5 cellular contexts compared by ENCODE assay signal in the genomic region with DNA sequence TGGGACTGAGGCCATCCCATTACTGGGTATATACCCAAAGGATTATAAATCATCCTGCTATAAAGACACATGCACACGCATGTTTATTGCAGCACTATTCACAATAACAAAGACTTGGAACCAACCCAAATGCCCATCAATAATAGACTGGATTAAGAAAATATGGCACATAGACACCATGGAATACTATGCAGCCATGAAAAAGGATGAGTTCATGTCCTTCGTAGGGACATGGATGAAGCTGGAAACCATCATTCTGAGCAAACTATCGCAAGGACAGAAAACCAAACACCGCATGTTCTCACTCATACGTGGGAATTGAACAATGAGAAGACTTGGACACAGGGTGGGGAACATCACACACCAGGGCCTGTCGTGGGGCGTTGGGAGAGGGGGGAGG. TPM values are rescaled to one million over a fixed set of nuclear protein-coding genes. Genes with fewer than 3 reads are reported as not detected.
"Had no signal": no experiment of that assay in that cellular context is flagged by ENCODE, and none has a peak within 500 bp of the region (broad histone marks: within the 10 kb centered on the region; RNA-seq: fewer than 3 reads in every experiment).

No MANE protein-coding gene starts in this region.

RNA-seq across cellular contexts. Expression of a gene that starts 27.1 kb away (rescaled TPM):
- total RNA-seq: NCI-H460, RPMI7951 had no signal

RNA-seq across cellular contexts. Expression of a gene that starts 50.8 kb away (rescaled TPM):
- total RNA-seq: activated T-helper 1 cell treated with anti-CD3 and anti-CD28 coated beads, Interleukin-12 subunit alpha, Interleukin-12 subunit beta, Interleukin-2, Interleukin-4 antibody, amounts not matched to agents 30 ng/mL and 10 ng/mL and 1 ng/mL, durations not matched to agents 14 hours and 24 hours and 36 hours; LHCN-M2; NCI-H460; RPMI7951; SJCRH30 had no signal
